17 cellular contexts compared by ENCODE assay signal in the genomic region with DNA sequence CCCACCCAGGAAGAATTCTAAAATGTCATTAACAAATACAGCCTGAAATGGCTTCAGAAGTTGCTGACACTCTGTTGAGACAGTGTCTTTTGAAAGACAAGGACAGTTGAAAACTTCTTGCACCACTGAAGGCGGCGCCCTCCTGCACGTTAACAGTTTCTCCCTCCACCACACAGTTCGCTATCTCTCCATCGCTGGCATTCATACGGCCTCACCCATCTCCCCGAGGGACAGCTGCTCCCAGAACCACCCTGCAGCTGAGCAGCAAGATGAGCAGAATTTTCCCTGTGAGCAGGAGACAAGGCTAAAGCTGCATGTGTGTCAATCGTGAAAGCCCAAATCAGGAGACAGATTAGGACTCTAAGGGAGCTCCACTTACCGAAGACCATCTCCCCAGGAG.
DNase-seq lines count a peak whose midpoint lies in the region; ATAC-seq, FAIRE-seq and TF ChIP-seq lines count a peak whose summit lies in the region.
"Had no signal": no experiment of that assay in that cellular context is flagged by ENCODE, and none has a peak within 500 bp of the region (broad histone marks: within the 10 kb centered on the region; RNA-seq: fewer than 3 reads in every experiment).

No MANE protein-coding gene starts in this region.

- CTCF ChIA-PET in K562 (lab: Yijun Ruan, JAX; ENCODE audit: low intra/inter-chr PET ratio) = no interaction called here

- in situ Hi-C loops in K562 (cut with MboI) = no loop called here

- TF ChIP-seq RAD21 in K562 (CRISPR knock-in tag; conservative IDR thresholded peaks at IDR 0.05 in 1 of 2, IDR thresholded peaks at IDR 0.05 in 1 of 2) = peak; percentile 53 to 60

- FAIRE-seq in K562 (lab: Jason Lieb, UNC) = peak; percentile 56
- FAIRE-seq in GM12891 (lab: Jason Lieb, UNC) = no peak
- no peak for FAIRE-seq in urothelium cell line (lab: Jason Lieb, UNC)

- H2AFZ ChIP-seq in K562 (ENCODE audit: low read depth, low read length) = peak overlapping the region; percentile 90
- H2AFZ ChIP-seq: parathyroid adenoma had no signal

- peak overlapping the region; percentile 78 for H3K4me2 ChIP-seq in K562 (ENCODE audit: insufficient read depth, low read length)

- no peaks in the 10 kb centered on the region; the same call in 2 of the 3 replicates for H3K36me3 ChIP-seq in K562 (ENCODE audit: control insufficient read depth, insufficient read depth, low read length)
- H3K36me3 ChIP-seq: SJSA1, thyroid gland, WERI-Rb-1 had no signal

- 4% methylated on average over 9 of the region's 9 CpGs for whole genome bisulfite sequencing in K562 (ENCODE audit: insufficient coverage, low coverage, missing lambda C conversion rate)

- BruUV-seq in K562 (replicated peaks; lab: Mats Ljungman, UMichigan) = no TSS peak

- H3K9me1 ChIP-seq in K562 (ENCODE audit: control insufficient read depth, insufficient read depth, low read length) = no peaks in the 10 kb centered on the region

- POLR2A ChIA-PET in K562 (lab: Yijun Ruan, JAX) = interaction anchor here (0.6 to 2.5 kb wide), 9 partner anchors 8 to 804 kb away, joined by 3 to 13 read pairs (median 3); no protein-coding TSS in a partner anchor

- H3K9ac ChIP-seq in K562 (ENCODE audit: insufficient read depth in 1 of 2, low read depth in 2 of 2, low read length in 2 of 2) = peak overlapping the region; percentile 15 to 32; a peak in 2 of 4 replicates
- H3K9ac ChIP-seq: parathyroid adenoma had no signal

- ATAC-seq in K562 (peak; percentile 67), sciatic nerve (peak; percentile 52), HG02763 (IDR thresholded peaks at IDR 0.05; ENCODE audit: unreplicated experiment) (no peak), GM18519 (IDR thresholded peaks at IDR 0.05; ENCODE audit: low FRiP score, unreplicated experiment) (no peak)
- ATAC-seq: activated CD8-positive, alpha-beta memory T cell treated with anti-CD3 and anti-CD28 coated beads, Interleukin-2, amount 10 ng/mL, durations not matched to agents 7 days and 5 days had no signal

- no peak overlapping the region for H3K4me3 ChIP-seq in K562
- H3K4me3 ChIP-seq: SJSA1, thyroid gland had no signal

- H4K20me1 ChIP-seq in K562 (replicated peaks; ENCODE audit: control insufficient read depth, insufficient read depth, low read length) = no peaks in the 10 kb centered on the region

- TF ChIP-seq POLR2A in K562 (conservative IDR thresholded peaks at IDR 0.05) (no peak), GM12891 (IDR thresholded peaks at IDR 0.05; ENCODE audit: low read depth, low read length) (no peak)

- no peaks in the 10 kb centered on the region for H3K79me2 ChIP-seq in K562 (ENCODE audit: control insufficient read depth, insufficient read depth, low read length)
- H3K79me2 ChIP-seq: parathyroid adenoma had no signal

- peak; percentile 57 for DNase-seq in HT-29 (ENCODE audit: low spot score)
- DNase-seq in NOMO-1 treated with DMSO at 0.1 percent for 48 hours (lab: John Stamatoyannopoulos, UW; ENCODE audit: unreplicated experiment) = peak; percentile 88
- peak; percentile 58 to 82 (median 74) for DNase-seq in K562 (ENCODE audit: extremely low read depth in 1 of 4, low spot score in 3 of 4)
- DNase-seq in sciatic nerve (ENCODE audit: low spot score) = no peak
- DNase-seq in GM12891 (ENCODE audit: insufficient read length, low spot score) = no peak
- no peak for DNase-seq in urothelium cell line (ENCODE audit: low spot score)
- DNase-seq: activated CD8-positive, alpha-beta memory T cell treated with anti-CD3 and anti-CD28 coated beads, Interleukin-2, amount 10 ng/mL, durations not matched to agents 7 days and 5 days; activated naive CD4-positive, alpha-beta T cell treated with anti-CD3 and anti-CD28 coated beads, Interleukin-2, amount 50 U/mL, for 16 hours; effector CD8-positive, alpha-beta T cell; mesendoderm; NCI-H1436 treated with DMSO at 0.1 percent for 48 hours; thyroid gland; WERI-Rb-1 had no signal

- H3K9me3 ChIP-seq in K562 (replicated peaks; ENCODE audit: control insufficient read depth, insufficient read depth, low read depth, low read length) = no peaks in the 10 kb centered on the region
- H3K9me3 ChIP-seq: SJSA1, thyroid gland had no signal

- TF ChIP-seq EP300 in K562 (IDR thresholded peaks at IDR 0.05; ENCODE audit: low read length) = no peak; the same call in 1 of the 2 replicates

- H3K27ac ChIP-seq in K562 (ENCODE audit: extremely low read depth, low read depth, low read length) = peak overlapping the region; percentile 29
- H3K27ac ChIP-seq: parathyroid adenoma, SJSA1, thyroid gland, WERI-Rb-1 had no signal

- TF ChIP-seq CTCF in K562 (IDR thresholded peaks at IDR 0.05 in 2 of 3, conservative IDR thresholded peaks at IDR 0.05 in 1 of 3; ENCODE audit: insufficient read depth in 2 of 3, low read depth in 1 of 3, low read length in 3 of 3) = peak; percentile 42 to 50 (median 49); a peak in 5 of 6 replicates

- no peaks in the 10 kb centered on the region for H3K27me3 ChIP-seq in K562 (ENCODE audit: control insufficient read depth in 2 of 2, insufficient read depth in 2 of 2, low read length in 2 of 2)
- H3K27me3 ChIP-seq: SJSA1, thyroid gland had no signal

- peaks cover 38 to 60% of the 10 kb centered on the region in 2 experiments; a peak in 4 of 5 replicates for H3K4me1 ChIP-seq in K562 (replicated peaks in 1 of 2; ENCODE audit: control insufficient read depth in 2 of 2, insufficient read depth in 2 of 2, low read length in 2 of 2)

- intact Hi-C loops in K562 (cut with micrococcal nuclease) = no loop called here
- intact Hi-C loops in sciatic nerve (cut with DNase I) = no loop called here

TF ChIP-seq in K562, 482 proteins besides CTCF, POLR2A, EP300 and RAD21 (continues in another document):
- TF ChIP-seq, protein P1, sequence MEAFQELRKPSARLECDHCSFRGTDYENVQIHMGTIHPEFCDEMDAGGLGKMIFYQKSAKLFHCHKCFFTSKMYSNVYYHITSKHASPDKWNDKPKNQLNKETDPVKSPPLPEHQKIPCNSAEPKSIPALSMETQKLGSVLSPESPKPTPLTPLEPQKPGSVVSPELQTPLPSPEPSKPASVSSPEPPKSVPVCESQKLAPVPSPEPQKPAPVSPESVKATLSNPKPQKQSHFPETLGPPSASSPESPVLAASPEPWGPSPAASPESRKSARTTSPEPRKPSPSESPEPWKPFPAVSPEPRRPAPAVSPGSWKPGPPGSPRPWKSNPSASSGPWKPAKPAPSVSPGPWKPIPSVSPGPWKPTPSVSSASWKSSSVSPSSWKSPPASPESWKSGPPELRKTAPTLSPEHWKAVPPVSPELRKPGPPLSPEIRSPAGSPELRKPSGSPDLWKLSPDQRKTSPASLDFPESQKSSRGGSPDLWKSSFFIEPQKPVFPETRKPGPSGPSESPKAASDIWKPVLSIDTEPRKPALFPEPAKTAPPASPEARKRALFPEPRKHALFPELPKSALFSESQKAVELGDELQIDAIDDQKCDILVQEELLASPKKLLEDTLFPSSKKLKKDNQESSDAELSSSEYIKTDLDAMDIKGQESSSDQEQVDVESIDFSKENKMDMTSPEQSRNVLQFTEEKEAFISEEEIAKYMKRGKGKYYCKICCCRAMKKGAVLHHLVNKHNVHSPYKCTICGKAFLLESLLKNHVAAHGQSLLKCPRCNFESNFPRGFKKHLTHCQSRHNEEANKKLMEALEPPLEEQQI (IDR thresholded peaks at IDR 0.05) = no peak
- TF ChIP-seq SIN3A (IDR thresholded peaks at IDR 0.05; ENCODE audit: borderline replicate concordance in 2 of 2, control insufficient read depth in 1 of 2, low read depth in 2 of 2, low read length in 2 of 2) (no peak), EZH2 (IDR thresholded peaks at IDR 0.05; ENCODE audit: borderline replicate concordance, low read depth, low read length) (no peak), KLF16 (IDR thresholded peaks at IDR 0.05) (no peak), SMARCE1 (IDR thresholded peaks at IDR 0.05) (peak; percentile 63; the same call in 1 of the 2 replicates), RCOR1 (IDR thresholded peaks at IDR 0.05; ENCODE audit: borderline replicate concordance in 1 of 2, low read depth in 2 of 2, low read length in 2 of 2) (peak in 1 of 2 experiments; percentile 88; a peak in 2 of 4 replicates)

TF ChIP-seq in GM12891, 5 proteins besides CTCF, POLR2A, EP300 and RAD21:
- TF ChIP-seq POU2F2 (IDR thresholded peaks at IDR 0.05; ENCODE audit: low read depth, low read length) (no peak), PAX5 (IDR thresholded peaks at IDR 0.05; ENCODE audit: insufficient read depth, low read length, severe bottlenecking) (no peak), SPI1 (IDR thresholded peaks at IDR 0.05; ENCODE audit: low read depth, low read length) (no peak), TAF1 (IDR thresholded peaks at IDR 0.05; ENCODE audit: low read depth, low read length) (no peak), POLR2AphosphoS5 (IDR thresholded peaks at IDR 0.05; ENCODE audit: low read depth, low read length) (no peak)

Comparison
In these comparisons a context has a peak if more than half of its experiments do, and no peak if none do; other contexts are left out.
1. DNase-seq: peak in HT-29 (single experiment), NOMO-1 treated with DMSO at 0.1 percent for 48 hours (single experiment) and K562 (4 of 4); none in sciatic nerve (single experiment), GM12891 (single experiment) and urothelium cell line (single experiment).
2. ATAC-seq: peak in K562 (single experiment) and sciatic nerve (single experiment); none in HG02763 (single experiment) and GM18519 (single experiment).